ENCODE assay signal across 1 cellular context in genomic region chr2:234989183-234989701, GRCh38.
TF ChIP-seq lines count a peak whose summit lies in the region.

No MANE protein-coding gene starts in this region.

TF ChIP-seq in GM23338, 12 proteins besides CTCF, POLR2A, EP300 and RAD21 (continued from another document):
- TF ChIP-seq REST (IDR thresholded peaks at IDR 0.05; ENCODE audit: unreplicated experiment) (no peak), EZH2 (IDR thresholded peaks at IDR 0.05; ENCODE audit: low read depth, unreplicated experiment) (no peak)
TF ChIP-seq in GM23338: peak in this region for 0.
